1 cellular context compared by ENCODE assay signal in the genomic region with DNA sequence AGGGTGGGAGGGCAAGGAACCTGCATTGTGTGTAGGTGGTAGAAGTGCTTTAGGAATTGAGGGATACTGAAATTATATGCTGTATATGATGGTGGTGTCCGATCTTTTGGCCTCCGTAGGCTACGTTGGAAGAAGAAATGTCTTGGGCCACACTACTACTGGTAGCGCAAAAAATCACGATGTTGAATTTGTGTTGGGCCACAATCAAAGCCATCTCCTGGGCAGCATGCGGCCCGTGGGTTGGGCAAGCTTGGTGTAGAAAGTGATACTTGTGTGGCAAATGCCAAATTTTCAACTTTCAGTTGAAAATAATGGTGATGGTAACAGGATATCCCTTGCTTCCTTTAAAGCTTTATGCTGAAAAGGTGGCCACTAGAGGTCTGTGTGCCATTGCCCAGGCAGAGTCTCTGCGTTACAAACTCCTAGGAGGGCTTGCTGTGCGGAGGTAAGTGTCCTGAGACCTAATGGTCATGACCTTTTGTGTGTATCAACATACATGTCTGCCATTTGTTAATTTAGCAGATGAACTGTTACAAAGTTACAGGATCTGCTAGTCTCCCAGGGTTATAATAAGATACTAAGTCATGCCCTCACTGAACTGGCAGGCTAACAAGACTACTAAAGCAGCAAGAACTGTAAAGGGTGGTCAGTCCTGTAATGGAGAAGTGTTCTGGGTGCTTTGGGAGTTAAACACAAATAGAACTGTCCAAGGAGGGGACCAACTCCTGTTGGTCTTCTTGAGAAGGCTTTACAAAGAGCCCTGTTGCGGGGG.
TF ChIP-seq lines count a peak whose summit lies in the region.

No MANE protein-coding gene starts in this region.

TF ChIP-seq in GM12878, 131 proteins besides CTCF, POLR2A, EP300 and RAD21:
- TF ChIP-seq LARP7 (IDR thresholded peaks at IDR 0.05) (no peak), PAX8 (IDR thresholded peaks at IDR 0.05) (no peak), GABPA (IDR thresholded peaks at IDR 0.05; ENCODE audit: low read depth) (no peak), RAD51 (IDR thresholded peaks at IDR 0.05) (no peak), SUPT20H (IDR thresholded peaks at IDR 0.05; ENCODE audit: borderline replicate concordance, control insufficient read depth, low read depth, low read length) (no peak), ZNF207 (IDR thresholded peaks at IDR 0.05; ENCODE audit: borderline replicate concordance) (no peak), CHD2 (IDR thresholded peaks at IDR 0.05; ENCODE audit: borderline replicate concordance, low read depth, low read length) (no peak), ZNF24 (IDR thresholded peaks at IDR 0.05) (no peak), SIN3A (IDR thresholded peaks at IDR 0.05; ENCODE audit: low read depth, low read length) (no peak), WRNIP1 (IDR thresholded peaks at IDR 0.05; ENCODE audit: borderline replicate concordance, low read depth, low read length) (no peak), MYC (IDR thresholded peaks at IDR 0.05; ENCODE audit: insufficient read depth, insufficient read length, insufficient replicate concordance, low read length, severe bottlenecking) (no peak), FOS (IDR thresholded peaks at IDR 0.05; ENCODE audit: borderline replicate concordance, extremely low read depth, insufficient read length) (no peak)
- TF ChIP-seq, protein P1, sequence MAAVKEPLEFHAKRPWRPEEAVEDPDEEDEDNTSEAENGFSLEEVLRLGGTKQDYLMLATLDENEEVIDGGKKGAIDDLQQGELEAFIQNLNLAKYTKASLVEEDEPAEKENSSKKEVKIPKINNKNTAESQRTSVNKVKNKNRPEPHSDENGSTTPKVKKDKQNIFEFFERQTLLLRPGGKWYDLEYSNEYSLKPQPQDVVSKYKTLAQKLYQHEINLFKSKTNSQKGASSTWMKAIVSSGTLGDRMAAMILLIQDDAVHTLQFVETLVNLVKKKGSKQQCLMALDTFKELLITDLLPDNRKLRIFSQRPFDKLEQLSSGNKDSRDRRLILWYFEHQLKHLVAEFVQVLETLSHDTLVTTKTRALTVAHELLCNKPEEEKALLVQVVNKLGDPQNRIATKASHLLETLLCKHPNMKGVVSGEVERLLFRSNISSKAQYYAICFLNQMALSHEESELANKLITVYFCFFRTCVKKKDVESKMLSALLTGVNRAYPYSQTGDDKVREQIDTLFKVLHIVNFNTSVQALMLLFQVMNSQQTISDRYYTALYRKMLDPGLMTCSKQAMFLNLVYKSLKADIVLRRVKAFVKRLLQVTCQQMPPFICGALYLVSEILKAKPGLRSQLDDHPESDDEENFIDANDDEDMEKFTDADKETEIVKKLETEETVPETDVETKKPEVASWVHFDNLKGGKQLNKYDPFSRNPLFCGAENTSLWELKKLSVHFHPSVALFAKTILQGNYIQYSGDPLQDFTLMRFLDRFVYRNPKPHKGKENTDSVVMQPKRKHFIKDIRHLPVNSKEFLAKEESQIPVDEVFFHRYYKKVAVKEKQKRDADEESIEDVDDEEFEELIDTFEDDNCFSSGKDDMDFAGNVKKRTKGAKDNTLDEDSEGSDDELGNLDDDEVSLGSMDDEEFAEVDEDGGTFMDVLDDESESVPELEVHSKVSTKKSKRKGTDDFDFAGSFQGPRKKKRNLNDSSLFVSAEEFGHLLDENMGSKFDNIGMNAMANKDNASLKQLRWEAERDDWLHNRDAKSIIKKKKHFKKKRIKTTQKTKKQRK (IDR thresholded peaks at IDR 0.05; ENCODE audit: low read depth, low read length) = no peak
- TF ChIP-seq, protein P2, sequence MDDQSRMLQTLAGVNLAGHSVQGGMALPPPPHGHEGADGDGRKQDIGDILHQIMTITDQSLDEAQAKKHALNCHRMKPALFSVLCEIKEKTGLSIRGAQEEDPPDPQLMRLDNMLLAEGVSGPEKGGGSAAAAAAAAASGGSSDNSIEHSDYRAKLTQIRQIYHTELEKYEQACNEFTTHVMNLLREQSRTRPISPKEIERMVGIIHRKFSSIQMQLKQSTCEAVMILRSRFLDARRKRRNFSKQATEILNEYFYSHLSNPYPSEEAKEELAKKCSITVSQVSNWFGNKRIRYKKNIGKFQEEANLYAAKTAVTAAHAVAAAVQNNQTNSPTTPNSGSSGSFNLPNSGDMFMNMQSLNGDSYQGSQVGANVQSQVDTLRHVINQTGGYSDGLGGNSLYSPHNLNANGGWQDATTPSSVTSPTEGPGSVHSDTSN (IDR thresholded peaks at IDR 0.05; ENCODE audit: insufficient replicate concordance, low read depth, low read length) = no peak
- TF ChIP-seq, protein P3, sequence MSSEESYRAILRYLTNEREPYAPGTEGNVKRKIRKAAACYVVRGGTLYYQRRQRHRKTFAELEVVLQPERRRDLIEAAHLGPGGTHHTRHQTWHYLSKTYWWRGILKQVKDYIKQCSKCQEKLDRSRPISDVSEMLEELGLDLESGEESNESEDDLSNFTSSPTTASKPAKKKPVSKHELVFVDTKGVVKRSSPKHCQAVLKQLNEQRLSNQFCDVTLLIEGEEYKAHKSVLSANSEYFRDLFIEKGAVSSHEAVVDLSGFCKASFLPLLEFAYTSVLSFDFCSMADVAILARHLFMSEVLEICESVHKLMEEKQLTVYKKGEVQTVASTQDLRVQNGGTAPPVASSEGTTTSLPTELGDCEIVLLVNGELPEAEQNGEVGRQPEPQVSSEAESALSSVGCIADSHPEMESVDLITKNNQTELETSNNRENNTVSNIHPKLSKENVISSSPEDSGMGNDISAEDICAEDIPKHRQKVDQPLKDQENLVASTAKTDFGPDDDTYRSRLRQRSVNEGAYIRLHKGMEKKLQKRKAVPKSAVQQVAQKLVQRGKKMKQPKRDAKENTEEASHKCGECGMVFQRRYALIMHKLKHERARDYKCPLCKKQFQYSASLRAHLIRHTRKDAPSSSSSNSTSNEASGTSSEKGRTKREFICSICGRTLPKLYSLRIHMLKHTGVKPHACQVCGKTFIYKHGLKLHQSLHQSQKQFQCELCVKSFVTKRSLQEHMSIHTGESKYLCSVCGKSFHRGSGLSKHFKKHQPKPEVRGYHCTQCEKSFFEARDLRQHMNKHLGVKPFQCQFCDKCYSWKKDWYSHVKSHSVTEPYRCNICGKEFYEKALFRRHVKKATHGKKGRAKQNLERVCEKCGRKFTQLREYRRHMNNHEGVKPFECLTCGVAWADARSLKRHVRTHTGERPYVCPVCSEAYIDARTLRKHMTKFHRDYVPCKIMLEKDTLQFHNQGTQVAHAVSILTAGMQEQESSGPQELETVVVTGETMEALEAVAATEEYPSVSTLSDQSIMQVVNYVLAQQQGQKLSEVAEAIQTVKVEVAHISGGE (CRISPR knock-in tag; IDR thresholded peaks at IDR 0.05) = no peak
- TF ChIP-seq, protein P4, sequence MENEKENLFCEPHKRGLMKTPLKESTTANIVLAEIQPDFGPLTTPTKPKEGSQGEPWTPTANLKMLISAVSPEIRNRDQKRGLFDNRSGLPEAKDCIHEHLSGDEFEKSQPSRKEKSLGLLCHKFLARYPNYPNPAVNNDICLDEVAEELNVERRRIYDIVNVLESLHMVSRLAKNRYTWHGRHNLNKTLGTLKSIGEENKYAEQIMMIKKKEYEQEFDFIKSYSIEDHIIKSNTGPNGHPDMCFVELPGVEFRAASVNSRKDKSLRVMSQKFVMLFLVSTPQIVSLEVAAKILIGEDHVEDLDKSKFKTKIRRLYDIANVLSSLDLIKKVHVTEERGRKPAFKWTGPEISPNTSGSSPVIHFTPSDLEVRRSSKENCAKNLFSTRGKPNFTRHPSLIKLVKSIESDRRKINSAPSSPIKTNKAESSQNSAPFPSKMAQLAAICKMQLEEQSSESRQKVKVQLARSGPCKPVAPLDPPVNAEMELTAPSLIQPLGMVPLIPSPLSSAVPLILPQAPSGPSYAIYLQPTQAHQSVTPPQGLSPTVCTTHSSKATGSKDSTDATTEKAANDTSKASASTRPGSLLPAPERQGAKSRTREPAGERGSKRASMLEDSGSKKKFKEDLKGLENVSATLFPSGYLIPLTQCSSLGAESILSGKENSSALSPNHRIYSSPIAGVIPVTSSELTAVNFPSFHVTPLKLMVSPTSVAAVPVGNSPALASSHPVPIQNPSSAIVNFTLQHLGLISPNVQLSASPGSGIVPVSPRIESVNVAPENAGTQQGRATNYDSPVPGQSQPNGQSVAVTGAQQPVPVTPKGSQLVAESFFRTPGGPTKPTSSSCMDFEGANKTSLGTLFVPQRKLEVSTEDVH (IDR thresholded peaks at IDR 0.05; ENCODE audit: low read depth, partially characterized antibody) = no peak
